Comparison of ENCODE assay signal across 10 cellular contexts in the genomic region with DNA sequence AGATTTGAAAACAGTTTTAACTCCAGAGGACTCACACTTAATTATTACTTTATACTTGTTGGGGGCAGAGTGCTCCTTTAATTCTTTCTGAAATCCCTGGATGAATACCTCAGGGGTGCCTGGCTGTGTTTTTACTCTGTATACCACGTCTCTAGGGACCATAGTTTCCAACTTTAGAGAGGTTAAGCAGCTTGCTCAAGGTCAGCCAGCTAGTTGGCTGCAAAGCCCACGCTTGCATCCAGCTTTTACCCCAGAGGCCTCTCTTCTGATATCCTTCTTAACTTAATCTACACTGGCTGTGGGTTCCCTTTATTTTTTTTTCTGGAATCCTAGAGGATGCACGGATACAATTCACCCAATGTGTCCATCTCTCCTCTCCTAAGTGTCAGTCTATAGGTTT. TPM values are rescaled to one million over a fixed set of nuclear protein-coding genes. Genes with fewer than 3 reads are reported as not detected.
DNase-seq lines count a peak whose midpoint lies in the region; ATAC-seq, FAIRE-seq and TF ChIP-seq lines count a peak whose summit lies in the region.
"Had no signal": no experiment of that assay in that cellular context is flagged by ENCODE, and none has a peak within 500 bp of the region (broad histone marks: within the 10 kb centered on the region; RNA-seq: fewer than 3 reads in every experiment).

No MANE protein-coding gene starts in this region.

- H3K27me3 ChIP-seq in layer of hippocampus (ENCODE audit: control insufficient read depth, insufficient read depth, low read length), result no peaks in the 10 kb centered on the region
- H3K27me3 ChIP-seq in small intestine (ENCODE audit: control insufficient read depth in 2 of 2, insufficient read depth in 2 of 2, low read length in 2 of 2), result no peaks in the 10 kb centered on the region

- H3K27ac ChIP-seq in layer of hippocampus (ENCODE audit: low read depth, low read length), result peak overlapping the region; percentile 75
- peak overlapping the region in 1 of 2 donors; percentile 63 for H3K27ac ChIP-seq in small intestine (ENCODE audit: low read depth in 1 of 2, low read length in 1 of 2)

- no peaks in the 10 kb centered on the region for H3K36me3 Mint-ChIP-seq in activated naive CD8-positive, alpha-beta T cell treated with anti-CD3 and anti-CD28 coated beads for 36 hours

- no peak overlapping the region for H3K4me3 Mint-ChIP-seq in activated naive CD8-positive, alpha-beta T cell treated with anti-CD3 and anti-CD28 coated beads for 36 hours

- H3K36me3 ChIP-seq in small intestine (ENCODE audit: control insufficient read depth in 2 of 2, insufficient read depth in 2 of 2, low read length in 2 of 2), result no peaks in the 10 kb centered on the region

- 11 to 18% (median 14%) methylated on average over 3 of the region's 3 CpGs for WGBS in small intestine, 3 donors

- TF ChIP-seq CTCF in HFF-Myc (IDR thresholded peaks at IDR 0.05; ENCODE audit: low read depth, low read length, missing control alignments) (no peak), choroid plexus epithelial cell (conservative IDR thresholded peaks at IDR 0.05; ENCODE audit: low read depth, low read length) (no peak)

- H3K27ac Mint-ChIP-seq in activated naive CD8-positive, alpha-beta T cell treated with anti-CD3 and anti-CD28 coated beads for 36 hours, result no peak overlapping the region

- no peak for FAIRE-seq in small intestine (lab: Jason Lieb, UNC)
- FAIRE-seq: K562 had no signal

- H3K27me3 Mint-ChIP-seq in activated naive CD8-positive, alpha-beta T cell treated with anti-CD3 and anti-CD28 coated beads for 36 hours, result peaks cover 33% of the 10 kb centered on the region

- no peaks in the 10 kb centered on the region for H3K4me1 Mint-ChIP-seq in activated naive CD8-positive, alpha-beta T cell treated with anti-CD3 and anti-CD28 coated beads for 36 hours

- no peak for ATAC-seq in GM21528 (IDR thresholded peaks at IDR 0.05; ENCODE audit: low FRiP score, unreplicated experiment)
- no peak for ATAC-seq in HG03460 (IDR thresholded peaks at IDR 0.05; ENCODE audit: unreplicated experiment)
- ATAC-seq: K562 had no signal

- H3K4me3 ChIP-seq in HFF-Myc (replicated peaks; ENCODE audit: low read depth, low read length), result peak overlapping the region; percentile 85
- peak overlapping the region; percentile 63 for H3K4me3 ChIP-seq in choroid plexus epithelial cell (ENCODE audit: low read depth, low read length)
- H3K4me3 ChIP-seq in small intestine (ENCODE audit: low read depth in 1 of 2, low read length in 2 of 2), result peak overlapping the region; percentile 36 to 64
- H3K4me3 ChIP-seq: K562 had no signal

- H3K9me3 Mint-ChIP-seq in activated naive CD8-positive, alpha-beta T cell treated with anti-CD3 and anti-CD28 coated beads for 36 hours, result no peaks in the 10 kb centered on the region

- DNase-seq in HFF-Myc (ENCODE audit: extremely low read depth, low read depth) (no peak), choroid plexus epithelial cell (ENCODE audit: low read depth) (peak; percentile 25), small intestine (no peak), foreskin melanocyte (no peak)
- no peak for DNase-seq in activated naive CD8-positive, alpha-beta T cell treated with anti-CD3 and anti-CD28 coated beads for 36 hours
- DNase-seq: activated effector memory CD4-positive, alpha-beta T cell treated with anti-CD3 and anti-CD28 coated beads, Interleukin-2, amount 50 U/mL, for 16 hours had no signal

- no peaks in the 10 kb centered on the region for H3K4me1 ChIP-seq in small intestine (ENCODE audit: control insufficient read depth in 2 of 2, insufficient read depth in 1 of 2, low read depth in 1 of 2, low read length in 1 of 2)

- H3K9me3 ChIP-seq in small intestine (ENCODE audit: control insufficient read depth, low read depth), result no peaks in the 10 kb centered on the region

RNA-seq across cellular contexts. Expression of a gene that starts 1.4 kb away (rescaled TPM):
- 10 to 100 TPM in 2 of 3 donors, 1 to 10 TPM in 1; 2.2 to 16.3 (median 11.9) TPM for polyA plus RNA-seq in small intestine
- not detected for total RNA-seq in activated naive CD8-positive, alpha-beta T cell treated with anti-CD3 and anti-CD28 coated beads for 36 hours
- polyA plus RNA-seq: K562 had no signal
